ENCODE assay signal across 1 cellular context in genomic region chr14:64510127-64510808, GRCh38.
TF ChIP-seq lines count a peak whose summit lies in the region.

No MANE protein-coding gene starts in this region.

TF ChIP-seq in IMR-90, 13 proteins besides CTCF, POLR2A, EP300 and RAD21:
- no peak for TF ChIP-seq MAFK (IDR thresholded peaks at IDR 0.05; ENCODE audit: low read depth, low read length)
- TF ChIP-seq CEBPB (IDR thresholded peaks at IDR 0.05; ENCODE audit: low read depth, low read length), result no peak
- TF ChIP-seq ELK1 (IDR thresholded peaks at IDR 0.05; ENCODE audit: borderline replicate concordance, low read depth, low read length), result no peak
- no peak for TF ChIP-seq CHD1 (IDR thresholded peaks at IDR 0.05; ENCODE audit: low read depth, low read length)
- no peak for TF ChIP-seq MXI1 (IDR thresholded peaks at IDR 0.05; ENCODE audit: borderline replicate concordance, low read depth, low read length)
- TF ChIP-seq SMC3 (IDR thresholded peaks at IDR 0.05; ENCODE audit: low read depth, low read length), result no peak
- TF ChIP-seq RCOR1 (IDR thresholded peaks at IDR 0.05; ENCODE audit: insufficient replicate concordance, low read length), result no peak
- TF ChIP-seq NFE2L2 (IDR thresholded peaks at IDR 0.05; ENCODE audit: low read depth, low read length), result no peak
- TF ChIP-seq FOS (IDR thresholded peaks at IDR 0.05; ENCODE audit: low read depth, low read length), result no peak
- TF ChIP-seq RFX5 (IDR thresholded peaks at IDR 0.05; ENCODE audit: low read depth, low read length), result no peak
- no peak for TF ChIP-seq BHLHE40 (IDR thresholded peaks at IDR 0.05; ENCODE audit: low read depth, low read length)
- TF ChIP-seq MAZ (IDR thresholded peaks at IDR 0.05; ENCODE audit: borderline replicate concordance, low read depth, low read length), result no peak
- no peak for TF ChIP-seq USF2 (IDR thresholded peaks at IDR 0.05; ENCODE audit: low read depth, low read length)
TF ChIP-seq in IMR-90: peak in this region for 0.
